ENCODE assay signal across 20 cellular contexts in genomic region chr2:34337735-34338134, GRCh38.
DNase-seq lines count a peak whose midpoint lies in the region; ATAC-seq and TF ChIP-seq lines count a peak whose summit lies in the region.
"Had no signal": no experiment of that assay in that cellular context is flagged by ENCODE, and none has a peak within 500 bp of the region (broad histone marks: within the 10 kb centered on the region; RNA-seq: fewer than 3 reads in every experiment).

No MANE protein-coding gene starts in this region.

- H3K4me3 ChIP-seq in breast epithelium (no peak overlapping the region), epithelial cell of esophagus (ENCODE audit: low read length) (no peak overlapping the region)
- no peak overlapping the region for H3K4me3 ChIP-seq in CD4-positive, alpha-beta memory T cell (ENCODE audit: low read length in 2 of 2)
- H3K4me3 ChIP-seq: A549, BLaER1 had no signal

- H3K36me3 Mint-ChIP-seq in MCF 10A (ENCODE audit: insufficient read depth, unreplicated experiment) = no peaks in the 10 kb centered on the region
- H3K36me3 Mint-ChIP-seq in CD4-positive, alpha-beta memory T cell = no peaks in the 10 kb centered on the region
- H3K36me3 Mint-ChIP-seq: CD14-positive monocyte; CD4-positive, CD25-positive, alpha-beta regulatory T cell; CD8-positive, alpha-beta T cell had no signal

- no peak for TF ChIP-seq POLR2A in breast epithelium (IDR thresholded peaks at IDR 0.05)

- no peaks in the 10 kb centered on the region for H3K9me3 ChIP-seq in breast epithelium
- H3K9me3 ChIP-seq in CD4-positive, alpha-beta memory T cell (ENCODE audit: control insufficient read depth in 1 of 2, low read length in 2 of 2) = no peaks in the 10 kb centered on the region
- H3K9me3 ChIP-seq: A549, BE2C, BLaER1, Caco-2 had no signal

- no peaks in the 10 kb centered on the region for H3K27me3 Mint-ChIP-seq in MCF 10A (ENCODE audit: insufficient read depth, unreplicated experiment)
- H3K27me3 Mint-ChIP-seq in CD4-positive, alpha-beta memory T cell = no peaks in the 10 kb centered on the region
- H3K27me3 Mint-ChIP-seq: CD4-positive, CD25-positive, alpha-beta regulatory T cell had no signal

- no peaks in the 10 kb centered on the region for H3K27me3 ChIP-seq in breast epithelium
- no peaks in the 10 kb centered on the region for H3K27me3 ChIP-seq in CD4-positive, alpha-beta memory T cell (ENCODE audit: insufficient read depth, low read length)
- H3K27me3 ChIP-seq: BE2C, BLaER1 had no signal

- TF ChIP-seq CTCF in MCF 10A (IDR thresholded peaks at IDR 0.05; ENCODE audit: unreplicated experiment) = no peak
- TF ChIP-seq CTCF in breast epithelium (IDR thresholded peaks at IDR 0.05) = no peak
- TF ChIP-seq CTCF in epithelial cell of esophagus (IDR thresholded peaks at IDR 0.05; ENCODE audit: insufficient read depth, low read depth, low read length, missing control alignments) = no peak

- ATAC-seq in HG03139 (IDR thresholded peaks at IDR 0.05; ENCODE audit: unreplicated experiment) (no peak), HG03378 (IDR thresholded peaks at IDR 0.05; ENCODE audit: unreplicated experiment) (no peak)
- ATAC-seq: A549; CD8-positive, alpha-beta T cell had no signal

- no TSS peak for BruUV-seq in MCF 10A (replicated peaks; lab: Mats Ljungman, UMichigan)

- DNase-seq in MCF 10A (ENCODE audit: unreplicated experiment) (peak; percentile 3), breast epithelium (ENCODE audit: low spot score in 2 of 2) (no peak), HT1080 (ENCODE audit: low read depth) (peak; percentile 15), RKO (ENCODE audit: low spot score) (peak; percentile 16), epithelial cell of esophagus (ENCODE audit: low read depth) (peak; percentile 11)
- DNase-seq in CD4-positive, alpha-beta memory T cell = no peak
- DNase-seq: BE2C; C1 segment of cervical spinal cord; Caco-2; Calu3; CD4-positive, CD25-positive, alpha-beta regulatory T cell; CD8-positive, alpha-beta T cell; DMS79 treated with DMSO at 0.1 percent for 48 hours; GF-D8 had no signal

- H3K27ac ChIP-seq in breast epithelium = no peak overlapping the region
- no peak overlapping the region for H3K27ac ChIP-seq in CD4-positive, alpha-beta memory T cell (ENCODE audit: low read depth, low read length)
- H3K27ac ChIP-seq: 22Rv1, A549, BLaER1 had no signal

- H3K4me1 ChIP-seq in breast epithelium = no peaks in the 10 kb centered on the region
- H3K4me1 ChIP-seq in CD4-positive, alpha-beta memory T cell (ENCODE audit: insufficient read depth, low read length) = no peaks in the 10 kb centered on the region
- H3K4me1 ChIP-seq: A549, BE2C, BLaER1, Caco-2 had no signal

- intact Hi-C loops in MCF 10A (cut with micrococcal nuclease) (no loop called here), breast epithelium (cut with DNase I; ENCODE audit: low total_unique reads) (no loop called here)
- intact Hi-C loops in CD4-positive, alpha-beta memory T cell (cut with micrococcal nuclease) = no loop called here

- CTCF ChIA-PET in MCF 10A (lab: Yijun Ruan, JAX) = no interaction called here
- CTCF ChIA-PET in CD4-positive, alpha-beta memory T cell (lab: Charles Lee; ENCODE audit: partially characterized antibody) = no interaction called here

- POLR2A ChIA-PET in MCF 10A (lab: Yijun Ruan, JAX) = no interaction called here
- POLR2A ChIA-PET in CD4-positive, alpha-beta memory T cell (lab: Charles Lee; ENCODE audit: partially characterized antibody) = no interaction called here

- H3K36me3 ChIP-seq in breast epithelium = no peaks in the 10 kb centered on the region
- H3K36me3 ChIP-seq in CD4-positive, alpha-beta memory T cell (ENCODE audit: insufficient read depth, low read length) = no peaks in the 10 kb centered on the region
- H3K36me3 ChIP-seq: BE2C, BLaER1 had no signal

- no peaks in the 10 kb centered on the region for H3K9me3 Mint-ChIP-seq in MCF 10A (ENCODE audit: unreplicated experiment)
- H3K9me3 Mint-ChIP-seq in CD4-positive, alpha-beta memory T cell = peaks cover 0 to 5% (median 2%) of the 10 kb centered on the region in 8 donors

- H3K4me1 Mint-ChIP-seq in MCF 10A (ENCODE audit: insufficient read depth, unreplicated experiment) = no peaks in the 10 kb centered on the region
- H3K4me1 Mint-ChIP-seq in CD4-positive, alpha-beta memory T cell = no peaks in the 10 kb centered on the region
- H3K4me1 Mint-ChIP-seq: CD14-positive monocyte; CD4-positive, CD25-positive, alpha-beta regulatory T cell had no signal

- no peak overlapping the region for H3K27ac Mint-ChIP-seq in MCF 10A (ENCODE audit: low read depth, unreplicated experiment)
- no peak overlapping the region for H3K27ac Mint-ChIP-seq in CD4-positive, alpha-beta memory T cell
- H3K27ac Mint-ChIP-seq: CD14-positive monocyte; CD4-positive, CD25-positive, alpha-beta regulatory T cell; CD8-positive, alpha-beta T cell had no signal

- H3K4me3 Mint-ChIP-seq in MCF 10A (ENCODE audit: unreplicated experiment) = no peak overlapping the region
- H3K4me3 Mint-ChIP-seq in CD4-positive, alpha-beta memory T cell = no peak overlapping the region
- H3K4me3 Mint-ChIP-seq: CD14-positive monocyte; CD4-positive, CD25-positive, alpha-beta regulatory T cell; CD8-positive, alpha-beta T cell had no signal

Comparison
In these comparisons a context has a peak if more than half of its experiments do, and no peak if none do; other contexts are left out.
1. DNase-seq: peak in MCF 10A (single experiment), HT1080 (single experiment), RKO (single experiment) and epithelial cell of esophagus (single experiment); none in breast epithelium (0 of 2) and CD4-positive, alpha-beta memory T cell (0 of 5).